ENCODE assay signal across 8 cellular contexts in genomic region chr20:62066339-62066982, GRCh38. TPM values are rescaled to one million over a fixed set of nuclear protein-coding genes. Genes with fewer than 3 reads are reported as not detected.
A peak's percentile ranks its signal among the peaks of the same experiment; 100 is the strongest.
DNase-seq lines count a peak whose midpoint lies in the region; ATAC-seq, FAIRE-seq and TF ChIP-seq lines count a peak whose summit lies in the region.

No MANE protein-coding gene starts in this region.

- H3K4me3 Mint-ChIP-seq in CD8-positive, alpha-beta T cell = peak overlapping the region; percentile 90

- H3K9me3 Mint-ChIP-seq in CD8-positive, alpha-beta T cell = no peaks in the 10 kb centered on the region

- DNase-seq in CD8-positive, alpha-beta T cell = peak in 6 of 7 experiments; percentile 24 to 52 (median 42)
- DNase-seq in HPDE6-E6E7 (ENCODE audit: extremely low spot score) (peak; percentile 62), PC-9 (peak; percentile 45 to 55), right atrium auricular region (ENCODE audit: low spot score) (no peak), prostate gland (ENCODE audit: low spot score) (peak; percentile 43), RCC 7860 (ENCODE audit: low spot score) (no peak)

- CTCF ChIA-PET in CD8-positive, alpha-beta T cell (lab: Charles Lee) = interaction anchor here (0.6 to 2.8 kb wide), 8 partner anchors 40 to 921 kb away, joined by 3 to 12 read pairs (median 4); no protein-coding TSS in a partner anchor
- CTCF ChIA-PET in PC-9 (lab: Charles Lee) = no interaction called here

- H3K9me3 ChIP-seq in CD8-positive, alpha-beta T cell (ENCODE audit: low read length) = no peaks in the 10 kb centered on the region
- H3K9me3 ChIP-seq in PC-9 (ENCODE audit: insufficient read depth, low read depth) (no peaks in the 10 kb centered on the region), right atrium auricular region (no peaks in the 10 kb centered on the region), prostate gland (no peaks in the 10 kb centered on the region)

- POLR2A ChIA-PET in CD8-positive, alpha-beta T cell (lab: Charles Lee) = interaction anchor here (0.7 to 4.3 kb wide), 16 partner anchors 21 to 76 kb away, joined by 3 to 63 read pairs (median 5); partner anchors contain the start of genes LSM14B, PSMA7 and SS18L1
- POLR2A ChIA-PET in PC-9 (lab: Charles Lee; ENCODE audit: unreplicated experiment) = interaction anchor here (0.7 kb wide), 1 partner anchor 117 kb away, joined by 8 read pairs; no protein-coding TSS in a partner anchor

- ATAC-seq in CD8-positive, alpha-beta T cell = peak; percentile 26
- peak; percentile 27 for ATAC-seq in GM19438 (IDR thresholded peaks at IDR 0.05; ENCODE audit: low read depth, unreplicated experiment)

- peak overlapping the region; percentile 70 for H3K4me3 ChIP-seq in CD8-positive, alpha-beta T cell (ENCODE audit: low read depth, low read length)
- H3K4me3 ChIP-seq in PC-9 = peak overlapping the region; percentile 81
- peak overlapping the region; percentile 57 to 73 for H3K4me3 ChIP-seq in right atrium auricular region
- peak overlapping the region; percentile 52 to 64 for H3K4me3 ChIP-seq in prostate gland

- no peak for TF ChIP-seq POLR2A in prostate gland (IDR thresholded peaks at IDR 0.05)

- H3K4me2 ChIP-seq in PC-9 = peak overlapping the region; percentile 77

- no peak for FAIRE-seq in RCC 7860 (lab: Jason Lieb, UNC)

- H4K20me1 ChIP-seq in PC-9 (ENCODE audit: insufficient read depth) = peaks cover 23% of the 10 kb centered on the region

- H3K27me3 ChIP-seq in CD8-positive, alpha-beta T cell (ENCODE audit: insufficient read depth, low read length) = no peaks in the 10 kb centered on the region
- peaks cover 8% of the 10 kb centered on the region for H3K27me3 ChIP-seq in PC-9 (ENCODE audit: insufficient read depth, low read depth)
- H3K27me3 ChIP-seq in right atrium auricular region = no peaks in the 10 kb centered on the region
- H3K27me3 ChIP-seq in prostate gland (replicated peaks; ENCODE audit: insufficient read depth) = no peaks in the 10 kb centered on the region

- H3K4me1 Mint-ChIP-seq in CD8-positive, alpha-beta T cell (ENCODE audit: low read depth) = peaks cover 46% of the 10 kb centered on the region

- H3K4me1 ChIP-seq in CD8-positive, alpha-beta T cell (ENCODE audit: insufficient read depth, low read length) = peaks cover 42% of the 10 kb centered on the region
- H3K4me1 ChIP-seq in PC-9 (replicated peaks; ENCODE audit: insufficient read depth) (peaks cover 16% of the 10 kb centered on the region), right atrium auricular region (peaks cover 0 to 25% of the 10 kb centered on the region in 2 donors), prostate gland (replicated peaks) (peaks cover 17% of the 10 kb centered on the region)

- intact Hi-C loops in CD8-positive, alpha-beta T cell (cut with DNase I, micrococcal nuclease) = loop anchor here (1.0 to 5.0 kb wide), 7 partner anchors 39 to 321 kb away; partner anchors contain the start of genes ADRM1 (in 1 of the 2), LSM14B (in 1 of the 2), MTG2 (in 1 of the 2) and PSMA7 (in 1 of the 2)
- intact Hi-C loops in PC-9 (cut with micrococcal nuclease; ENCODE audit: unreplicated experiment) = loop anchor here (1.0 kb wide), 1 partner anchor 56 kb away; the partner anchor contains the start of gene LSM14B
- intact Hi-C loops in prostate gland (cut with DNase I) = loop anchor here (5.0 to 10.0 kb wide), 2 partner anchors 76 to 728 kb away; partner anchors contain the start of genes MRGBP, PSMA7 and SS18L1

- no peaks in the 10 kb centered on the region for H3K9me2 ChIP-seq in PC-9 (ENCODE audit: insufficient read depth)

- no peaks in the 10 kb centered on the region for H3K27me3 Mint-ChIP-seq in CD8-positive, alpha-beta T cell (ENCODE audit: low read depth)

- H3K36me3 Mint-ChIP-seq in CD8-positive, alpha-beta T cell = peaks cover 5% of the 10 kb centered on the region

- H2AFZ ChIP-seq in PC-9 = peak overlapping the region; percentile 88

- peak overlapping the region; percentile 95 for H3K27ac Mint-ChIP-seq in CD8-positive, alpha-beta T cell

- no peaks in the 10 kb centered on the region; the same call in 1 of the 2 replicates for H3F3A ChIP-seq in PC-9 (ENCODE audit: insufficient read depth, low read depth)

- no peak for TF ChIP-seq CTCF in CD8-positive, alpha-beta T cell (IDR thresholded peaks at IDR 0.05)
- TF ChIP-seq CTCF in PC-9 (conservative IDR thresholded peaks at IDR 0.05) (no peak), right atrium auricular region (IDR thresholded peaks at IDR 0.05) (no peak), prostate gland (IDR thresholded peaks at IDR 0.05) (no peak)

- H3K36me3 ChIP-seq in CD8-positive, alpha-beta T cell (ENCODE audit: insufficient read depth, low read length) = no peaks in the 10 kb centered on the region
- H3K36me3 ChIP-seq in PC-9 (ENCODE audit: low read depth) (no peaks in the 10 kb centered on the region), right atrium auricular region (no peaks in the 10 kb centered on the region), prostate gland (no peaks in the 10 kb centered on the region)

- peak overlapping the region; percentile 74 for H3K27ac ChIP-seq in CD8-positive, alpha-beta T cell (ENCODE audit: low read depth, low read length)
- H3K27ac ChIP-seq in PC-9 (no peak overlapping the region), adipose tissue (ENCODE audit: low read depth, low read length) (peak overlapping the region; percentile 56), right atrium auricular region (peak overlapping the region; percentile 84 to 92), prostate gland (peak overlapping the region; percentile 87 to 90)

- WGBS in adipose tissue, 3 donors = 0 to 1% (median 1%) methylated on average over 33 to 47 of the region's 47 CpGs
- WGBS in prostate gland = under 1% methylated on average over 34 of the region's 47 CpGs

- BruUV-seq in PC-9 (replicated peaks; lab: Mats Ljungman, UMichigan) = no TSS peak

- peaks cover 30% of the 10 kb centered on the region for H3K79me2 ChIP-seq in PC-9 (ENCODE audit: low read depth)

RNA-seq across cellular contexts. Expression of gene TAF4, which starts 0.8 kb away (rescaled TPM):
- 10 to 100 TPM in 1 of 2 experiments, 1 to 10 TPM in 1; 9.8 to 14.1 TPM for total RNA-seq in CD8-positive, alpha-beta T cell
- 25.8 and 32.5 TPM in 2 replicates for total RNA-seq in PC-9 (2021)
- 1 to 10 TPM; 4.5 to 5.8 (median 5.0) TPM for polyA plus RNA-seq in adipose tissue
- total RNA-seq in right atrium auricular region = 10 to 100 TPM in 1 of 2 donors, 1 to 10 TPM in 1; 8.3 to 18.0 TPM
- total RNA-seq in prostate gland = 10 to 100 TPM; 19.9 to 57.1 TPM

RNA-seq across cellular contexts. Expression of gene LSM14B, which starts 55.8 kb away (rescaled TPM):
- total RNA-seq in CD8-positive, alpha-beta T cell = 10 to 100 TPM; 58.2 to 64.6 TPM
- total RNA-seq in PC-9 (2021) = 61.5 and 67.2 TPM in 2 replicates
- 10 to 100 TPM; 13.9 to 18.2 (median 16.2) TPM for polyA plus RNA-seq in adipose tissue
- total RNA-seq in right atrium auricular region = 10 to 100 TPM; 26.1 to 26.8 TPM
- total RNA-seq in prostate gland = 10 to 100 TPM; 39.7 to 87.1 TPM

Comparison
In these comparisons a context has a peak if more than half of its experiments do, and no peak if none do; other contexts are left out.
1. DNase-seq: peak in CD8-positive, alpha-beta T cell (6 of 7), HPDE6-E6E7 (single experiment), PC-9 (2 of 2) and prostate gland (single experiment); none in right atrium auricular region (single experiment) and RCC 7860 (single experiment).
2. Peak in every context shown above with its lines, with median percentiles within 50 percentile points of each other: H3K4me3 ChIP-seq.